Comparison of ENCODE assay signal across 2 cellular contexts in the genomic region with DNA sequence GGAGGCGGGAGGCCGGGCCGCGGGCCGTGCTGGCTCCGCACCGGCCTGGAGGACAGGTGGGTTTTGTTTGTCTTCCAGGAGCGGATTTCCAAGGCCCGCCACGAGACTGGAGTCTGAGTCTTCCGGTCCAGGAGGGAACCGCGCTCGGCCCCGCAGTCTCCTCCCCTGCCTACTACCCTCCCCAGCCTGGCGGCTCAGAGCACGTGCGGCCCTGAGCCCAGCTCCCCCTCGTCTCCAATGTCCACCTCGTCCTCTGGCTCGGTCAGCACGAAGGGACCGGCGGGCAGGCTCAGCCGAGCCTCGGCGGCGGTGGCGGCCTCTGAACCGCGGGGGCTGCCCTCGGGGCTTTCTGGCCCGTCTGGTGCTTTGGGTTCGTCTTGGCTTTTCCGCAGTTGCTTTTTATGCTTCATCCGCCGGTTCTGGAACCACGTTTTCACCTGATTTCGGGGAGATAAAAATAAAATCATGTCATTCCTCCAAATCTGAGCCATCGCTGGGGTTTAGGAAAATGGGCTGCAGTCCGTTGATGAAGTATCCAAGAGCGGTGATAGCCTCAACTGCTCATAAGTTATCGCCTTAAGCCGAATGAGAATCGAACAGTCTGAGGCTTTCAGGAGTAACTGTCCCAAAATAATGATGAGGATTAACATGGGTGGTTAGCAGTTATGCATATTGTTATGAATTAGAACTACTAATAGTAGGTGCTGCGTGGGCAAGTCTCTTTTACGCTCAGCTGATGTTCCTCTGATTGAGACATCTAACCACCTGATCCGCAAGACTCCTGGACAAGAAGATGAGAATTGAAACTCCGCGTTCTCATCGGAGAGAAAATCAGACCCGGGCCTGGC.
TF ChIP-seq lines count a peak whose summit lies in the region.

No MANE protein-coding gene starts in this region.

TF ChIP-seq in HEK293, 187 proteins besides CTCF, POLR2A, EP300 and RAD21:
- TF ChIP-seq, protein P1, sequence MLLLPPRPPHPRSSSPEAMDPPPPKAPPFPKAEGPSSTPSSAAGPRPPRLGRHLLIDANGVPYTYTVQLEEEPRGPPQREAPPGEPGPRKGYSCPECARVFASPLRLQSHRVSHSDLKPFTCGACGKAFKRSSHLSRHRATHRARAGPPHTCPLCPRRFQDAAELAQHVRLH (tag by site-specific recombination; IDR thresholded peaks at IDR 0.05): no peak
- TF ChIP-seq TCF7L2 (IDR thresholded peaks at IDR 0.05; ENCODE audit: borderline replicate concordance, low read depth, low read length): no peak
- TF ChIP-seq, protein P2, sequence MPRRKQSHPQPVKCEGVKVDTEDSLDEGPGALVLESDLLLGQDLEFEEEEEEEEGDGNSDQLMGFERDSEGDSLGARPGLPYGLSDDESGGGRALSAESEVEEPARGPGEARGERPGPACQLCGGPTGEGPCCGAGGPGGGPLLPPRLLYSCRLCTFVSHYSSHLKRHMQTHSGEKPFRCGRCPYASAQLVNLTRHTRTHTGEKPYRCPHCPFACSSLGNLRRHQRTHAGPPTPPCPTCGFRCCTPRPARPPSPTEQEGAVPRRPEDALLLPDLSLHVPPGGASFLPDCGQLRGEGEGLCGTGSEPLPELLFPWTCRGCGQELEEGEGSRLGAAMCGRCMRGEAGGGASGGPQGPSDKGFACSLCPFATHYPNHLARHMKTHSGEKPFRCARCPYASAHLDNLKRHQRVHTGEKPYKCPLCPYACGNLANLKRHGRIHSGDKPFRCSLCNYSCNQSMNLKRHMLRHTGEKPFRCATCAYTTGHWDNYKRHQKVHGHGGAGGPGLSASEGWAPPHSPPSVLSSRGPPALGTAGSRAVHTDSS (tag by site-specific recombination; IDR thresholded peaks at IDR 0.05): no peak
- no peak for TF ChIP-seq ZNF571 (tag by site-specific recombination; IDR thresholded peaks at IDR 0.05)
- TF ChIP-seq, protein P3, sequence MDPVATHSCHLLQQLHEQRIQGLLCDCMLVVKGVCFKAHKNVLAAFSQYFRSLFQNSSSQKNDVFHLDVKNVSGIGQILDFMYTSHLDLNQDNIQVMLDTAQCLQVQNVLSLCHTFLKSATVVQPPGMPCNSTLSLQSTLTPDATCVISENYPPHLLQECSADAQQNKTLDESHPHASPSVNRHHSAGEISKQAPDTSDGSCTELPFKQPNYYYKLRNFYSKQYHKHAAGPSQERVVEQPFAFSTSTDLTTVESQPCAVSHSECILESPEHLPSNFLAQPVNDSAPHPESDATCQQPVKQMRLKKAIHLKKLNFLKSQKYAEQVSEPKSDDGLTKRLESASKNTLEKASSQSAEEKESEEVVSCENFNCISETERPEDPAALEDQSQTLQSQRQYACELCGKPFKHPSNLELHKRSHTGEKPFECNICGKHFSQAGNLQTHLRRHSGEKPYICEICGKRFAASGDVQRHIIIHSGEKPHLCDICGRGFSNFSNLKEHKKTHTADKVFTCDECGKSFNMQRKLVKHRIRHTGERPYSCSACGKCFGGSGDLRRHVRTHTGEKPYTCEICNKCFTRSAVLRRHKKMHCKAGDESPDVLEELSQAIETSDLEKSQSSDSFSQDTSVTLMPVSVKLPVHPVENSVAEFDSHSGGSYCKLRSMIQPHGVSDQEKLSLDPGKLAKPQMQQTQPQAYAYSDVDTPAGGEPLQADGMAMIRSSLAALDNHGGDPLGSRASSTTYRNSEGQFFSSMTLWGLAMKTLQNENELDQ (tag by site-specific recombination; IDR thresholded peaks at IDR 0.05; ENCODE audit: low read depth): no peak

TF ChIP-seq in endothelial cell of umbilical vein, 7 proteins besides CTCF, POLR2A, EP300 and RAD21:
- TF ChIP-seq GATA2 (IDR thresholded peaks at IDR 0.05; ENCODE audit: insufficient read depth, insufficient read length, low read depth, low read length): no peak
- TF ChIP-seq, protein P4, sequence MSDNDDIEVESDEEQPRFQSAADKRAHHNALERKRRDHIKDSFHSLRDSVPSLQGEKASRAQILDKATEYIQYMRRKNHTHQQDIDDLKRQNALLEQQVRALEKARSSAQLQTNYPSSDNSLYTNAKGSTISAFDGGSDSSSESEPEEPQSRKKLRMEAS (IDR thresholded peaks at IDR 0.05; ENCODE audit: insufficient read depth, insufficient read length): no peak
- TF ChIP-seq JUN (IDR thresholded peaks at IDR 0.05; ENCODE audit: borderline replicate concordance, insufficient read depth, insufficient read length, low read depth): no peak
- peak; percentile 94 for TF ChIP-seq EZH2 (IDR thresholded peaks at IDR 0.05; ENCODE audit: borderline replicate concordance, low read depth, low read length, severe bottlenecking)
- TF ChIP-seq MYC (IDR thresholded peaks at IDR 0.05; ENCODE audit: low read depth, low read length): no peak
- TF ChIP-seq POLR2AphosphoS5 (IDR thresholded peaks at IDR 0.05; ENCODE audit: insufficient read depth, low read depth, low read length): no peak
